ENCODE assay signal across 13 cellular contexts in the genomic region with DNA sequence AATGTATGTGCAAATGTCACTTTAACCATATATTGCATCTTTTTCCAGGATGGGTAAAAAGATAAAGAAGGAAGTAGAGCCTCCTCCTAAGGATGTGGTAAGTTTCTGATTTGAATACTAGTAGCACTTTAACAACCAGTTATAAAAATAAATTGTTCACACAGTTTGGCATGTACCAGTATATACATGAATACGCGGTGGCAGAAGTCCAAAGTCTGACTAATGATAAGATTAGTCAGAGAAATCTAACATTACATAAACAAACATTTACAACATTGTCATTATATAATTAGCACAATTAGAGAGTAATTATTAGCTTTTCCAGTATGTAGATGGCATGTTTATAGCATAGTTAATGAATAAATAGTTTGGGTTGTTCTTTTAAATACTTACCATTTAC. TPM values are rescaled to one million over a fixed set of nuclear protein-coding genes. Genes with fewer than 3 reads are reported as not detected.
DNase-seq lines count a peak whose midpoint lies in the region; ATAC-seq and TF ChIP-seq lines count a peak whose summit lies in the region.
"Had no signal": no experiment of that assay in that cellular context is flagged by ENCODE, and none has a peak within 500 bp of the region (broad histone marks: within the 10 kb centered on the region; RNA-seq: fewer than 3 reads in every experiment).

No MANE protein-coding gene starts in this region.

- H3K9ac ChIP-seq in GM23248, result no peak overlapping the region
- H3K9ac ChIP-seq: KMS-11 had no signal

- no peaks in the 10 kb centered on the region for H3K79me2 ChIP-seq in GM23248 (ENCODE audit: insufficient read depth)

- H3K4me2 ChIP-seq in GM23248 (ENCODE audit: unreplicated experiment), result peak overlapping the region; percentile 16
- H3K4me2 ChIP-seq: KMS-11 had no signal

- no peak overlapping the region for H3K27ac ChIP-seq in GM23248
- H3K27ac ChIP-seq: KMS-11, testis had no signal

- H3K9me2 ChIP-seq in GM23248 (ENCODE audit: insufficient read depth), result no peaks in the 10 kb centered on the region

- H3K4me1 ChIP-seq in GM23248 (ENCODE audit: insufficient read depth), result peaks cover 19% of the 10 kb centered on the region
- H3K4me1 ChIP-seq: testis had no signal

- in situ Hi-C loops in GM23248 (cut with MboI) (no loop called here), ACHN (cut with HindIII; ENCODE audit: low pct_ligation_motif_present, low pct_unique_long_range_greater_than_20kb, low sequenced_read_pairs) (no loop called here)

- H3K9me3 ChIP-seq in GM23248 (ENCODE audit: low read depth), result no peaks in the 10 kb centered on the region
- H3K9me3 ChIP-seq: Caco-2, testis had no signal

- peak; percentile 48 for ATAC-seq in GM18499 (IDR thresholded peaks at IDR 0.05; ENCODE audit: insufficient read depth, unreplicated experiment)
- ATAC-seq in activated naive CD4-positive, alpha-beta T cell treated with anti-CD3 and anti-CD28 coated beads, Interleukin-2, amount 50 U/mL, for 72 hours, result no peak

- TF ChIP-seq CTCF in fibroblast of the aortic adventitia (IDR thresholded peaks at IDR 0.05; ENCODE audit: insufficient read depth, low read length), result no peak

- no peak overlapping the region for H2AFZ ChIP-seq in GM23248

- no peak overlapping the region for H3K27ac Mint-ChIP-seq in activated naive CD4-positive, alpha-beta T cell treated with anti-CD3 and anti-CD28 coated beads, Interleukin-2, amount 50 U/mL, for 72 hours
- H3K27ac Mint-ChIP-seq: activated CD4-positive, alpha-beta T cell treated with anti-CD3 and anti-CD28 coated beads, Interleukin-2, amount 10 ng/mL, durations not matched to agents 24 days and 14 days had no signal

- H3K9me3 Mint-ChIP-seq in activated naive CD4-positive, alpha-beta T cell treated with anti-CD3 and anti-CD28 coated beads, Interleukin-2, amount 50 U/mL, for 72 hours, result no peaks in the 10 kb centered on the region
- H3K9me3 Mint-ChIP-seq: activated CD4-positive, alpha-beta T cell treated with anti-CD3 and anti-CD28 coated beads, Interleukin-2, amount 10 ng/mL, durations not matched to agents 24 days and 14 days had no signal

- H3K4me3 ChIP-seq in GM23248, result no peak overlapping the region
- H3K4me3 ChIP-seq in fibroblast of the aortic adventitia (ENCODE audit: low read depth, low read length), result no peak overlapping the region
- H3K4me3 ChIP-seq: testis had no signal

- no peaks in the 10 kb centered on the region for H4K20me1 ChIP-seq in GM23248 (ENCODE audit: insufficient read depth)

- peaks cover 12% of the 10 kb centered on the region for H3K27me3 ChIP-seq in GM23248 (replicated peaks; ENCODE audit: insufficient read depth)
- H3K27me3 ChIP-seq: testis had no signal

- WGBS in GM23248 (ENCODE audit: low coverage in 1 of 2, low lambda C conversion rate in 2 of 2, missing lambda C conversion rate in 2 of 2), 2 experiments, result 4 to 8% methylated on average over 2 of the region's 2 CpGs

- peaks cover 13% of the 10 kb centered on the region for H3F3A ChIP-seq in GM23248 (ENCODE audit: insufficient read depth)

- DNase-seq in GM23248 (peak; percentile 73), NCI-H1105 treated with DMSO at 0.1 percent for 48 hours (lab: John Stamatoyannopoulos, UW) (peak; percentile 72), fibroblast of the aortic adventitia (ENCODE audit: low read depth) (peak; percentile 66), NCI-H2196 (lab: John Stamatoyannopoulos, UW; ENCODE audit: unreplicated experiment) (no peak), ACHN (no peak)
- DNase-seq in activated CD4-positive, CD25-positive, alpha-beta regulatory T cell treated with anti-CD3 and anti-CD28 coated beads, Interleukin-2, amount 50 U/mL, for 72 hours, result no peak
- no peak for DNase-seq in activated naive CD4-positive, alpha-beta T cell treated with anti-CD3 and anti-CD28 coated beads, Interleukin-2, amount 50 U/mL, for 72 hours (ENCODE audit: low spot score in 2 of 2)
- DNase-seq: Caco-2, hippocampal formation, testis had no signal

- H3K36me3 ChIP-seq in GM23248 (ENCODE audit: low read depth), result no peaks in the 10 kb centered on the region

- no peaks in the 10 kb centered on the region for H3K36me3 Mint-ChIP-seq in activated naive CD4-positive, alpha-beta T cell treated with anti-CD3 and anti-CD28 coated beads, Interleukin-2, amount 50 U/mL, for 72 hours

RNA-seq across cellular contexts. Expression of a gene that starts 4.1 kb away (rescaled TPM):
- not detected in 2 replicates for total RNA-seq in GM23248 (2014; rRNA removed; shearing (Covaris generic))
- polyA plus RNA-seq in GM23248 (2016; fragmentation: Nextera tagmentation; extraction: Ambion mirVana), result not detected in 2 replicates
- total RNA-seq in fibroblast of the aortic adventitia (ENCODE audit: low replicate concordance), result 0.25 TPM in 1 of 2 replicates, not detected in the other
- total RNA-seq in activated naive CD4-positive, alpha-beta T cell treated with anti-CD3 and anti-CD28 coated beads, Interleukin-2, amount 50 U/mL, for 72 hours, result not detected
- total RNA-seq: activated CD4-positive, alpha-beta T cell treated with anti-CD3 and anti-CD28 coated beads, Interleukin-2, amount 10 ng/mL, durations not matched to agents 24 days and 14 days had no signal

Comparison
In these comparisons a context has a peak if more than half of its experiments do, and no peak if none do; other contexts are left out.
1. DNase-seq: peak in GM23248 (single experiment), NCI-H1105 treated with DMSO at 0.1 percent for 48 hours (single experiment) and fibroblast of the aortic adventitia (single experiment); none in NCI-H2196 (single experiment), activated CD4-positive, CD25-positive, alpha-beta regulatory T cell treated with anti-CD3 and anti-CD28 coated beads, Interleukin-2, amount 50 U/mL, for 72 hours (single experiment), ACHN (single experiment) and activated naive CD4-positive, alpha-beta T cell treated with anti-CD3 and anti-CD28 coated beads, Interleukin-2, amount 50 U/mL, for 72 hours (0 of 2).